9 cellular contexts compared by ENCODE assay signal in genomic region chr18:47151457-47151856, GRCh38. TPM values are rescaled to one million over a fixed set of nuclear protein-coding genes. Genes with fewer than 3 reads are reported as not detected.
DNase-seq lines count a peak whose midpoint lies in the region; TF ChIP-seq lines count a peak whose summit lies in the region.
"Had no signal": no experiment of that assay in that cellular context is flagged by ENCODE, and none has a peak within 500 bp of the region (broad histone marks: within the 10 kb centered on the region; RNA-seq: fewer than 3 reads in every experiment).

No MANE protein-coding gene starts in this region.

- H3K36me3 Mint-ChIP-seq in dendritic cell treated with granulocyte-macrophage colony-stimulating factor and Interleukin-4, amounts not matched to agents 40 ng/mL and 50 ng/mL, for 4 days (ENCODE audit: low read depth), result peaks cover 30% of the 10 kb centered on the region
- peaks cover 23% of the 10 kb centered on the region for H3K36me3 Mint-ChIP-seq in osteocyte (ENCODE audit: unreplicated experiment)

- no peaks in the 10 kb centered on the region for H3K27me3 Mint-ChIP-seq in dendritic cell treated with granulocyte-macrophage colony-stimulating factor and Interleukin-4, amounts not matched to agents 40 ng/mL and 50 ng/mL, for 4 days
- no peaks in the 10 kb centered on the region for H3K27me3 Mint-ChIP-seq in osteocyte (ENCODE audit: unreplicated experiment)

- TF ChIP-seq CTCF in GM12864 (IDR thresholded peaks at IDR 0.05; ENCODE audit: low read depth, low read length, missing control alignments), result no peak
- no peak for TF ChIP-seq CTCF in osteocyte (IDR thresholded peaks at IDR 0.05)

- DNase-seq in GM12864 (ENCODE audit: low read depth) (no peak), NCI-H226 (peak; percentile 3), osteocyte (ENCODE audit: extremely low spot score, unreplicated experiment) (no peak), medulla oblongata (ENCODE audit: extremely low spot score) (no peak), activated gamma-delta T cell (lab: John Stamatoyannopoulos, UW) (no peak), COLO829 (ENCODE audit: low spot score) (no peak), T-helper 9 cell (no peak)
- DNase-seq: stimulated activated CD4-positive, alpha-beta T cell treated with anti-CD3 and anti-CD28 coated beads, Interleukin-4, amount 100 ng/mL, for 4 hours had no signal

- H3K4me3 ChIP-seq in GM12864 (ENCODE audit: low read depth, low read length), result peak overlapping the region; percentile 72; the same call in 1 of the 2 replicates

- H3K4me1 Mint-ChIP-seq in dendritic cell treated with granulocyte-macrophage colony-stimulating factor and Interleukin-4, amounts not matched to agents 40 ng/mL and 50 ng/mL, for 4 days (ENCODE audit: low read depth), result peaks cover 31% of the 10 kb centered on the region
- H3K4me1 Mint-ChIP-seq in osteocyte (ENCODE audit: unreplicated experiment), result peaks cover 27% of the 10 kb centered on the region

- intact Hi-C loops in dendritic cell treated with granulocyte-macrophage colony-stimulating factor and Interleukin-4, amounts not matched to agents 40 ng/mL and 50 ng/mL, for 4 days (cut with micrococcal nuclease), result no loop called here

- H3K27ac Mint-ChIP-seq in dendritic cell treated with granulocyte-macrophage colony-stimulating factor and Interleukin-4, amounts not matched to agents 40 ng/mL and 50 ng/mL, for 4 days, result peak overlapping the region; percentile 98
- H3K27ac Mint-ChIP-seq in osteocyte (ENCODE audit: unreplicated experiment), result peak overlapping the region; percentile 93

- no peak overlapping the region for H3K4me3 Mint-ChIP-seq in dendritic cell treated with granulocyte-macrophage colony-stimulating factor and Interleukin-4, amounts not matched to agents 40 ng/mL and 50 ng/mL, for 4 days
- H3K4me3 Mint-ChIP-seq in osteocyte (ENCODE audit: unreplicated experiment), result peak overlapping the region; percentile 90

- H3K9me3 Mint-ChIP-seq in dendritic cell treated with granulocyte-macrophage colony-stimulating factor and Interleukin-4, amounts not matched to agents 40 ng/mL and 50 ng/mL, for 4 days, result no peaks in the 10 kb centered on the region
- no peaks in the 10 kb centered on the region for H3K9me3 Mint-ChIP-seq in osteocyte (ENCODE audit: unreplicated experiment)

RNA-seq across cellular contexts. Expression of gene HDHD2, which starts 1.2 kb away (rescaled TPM):
- 21.3 and 32.2 TPM in 2 replicates for total RNA-seq in osteocyte

RNA-seq across cellular contexts. Expression of gene IER3IP1, which starts 24.7 kb away (rescaled TPM):
- 14.8 and 15.9 TPM in 2 replicates for total RNA-seq in osteocyte
